ENCODE assay signal across 8 cellular contexts in genomic region chr1:185316163-185317033, GRCh38. TPM values are rescaled to one million over a fixed set of nuclear protein-coding genes. Genes with fewer than 3 reads are reported as not detected.
DNase-seq lines count a peak whose midpoint lies in the region; ATAC-seq and TF ChIP-seq lines count a peak whose summit lies in the region.

No MANE protein-coding gene starts in this region.

- peak overlapping the region; percentile 96 for H3K9ac ChIP-seq in fibroblast of lung (ENCODE audit: insufficient read depth, low read length)

- H3K36me3 Mint-ChIP-seq in IgD-negative memory B cell, result peaks cover 1% of the 10 kb centered on the region
- H3K36me3 Mint-ChIP-seq in natural killer cell, result peaks cover 6% of the 10 kb centered on the region
- H3K36me3 Mint-ChIP-seq in stimulated activated naive B cell treated with anti-CD40 and anti-IgM and Interleukin-4, amounts not matched to agents 10 μg/mL and 1 μg/mL and 100 μg/mL, for 72 hours, result peaks cover 8 to 16% of the 10 kb centered on the region in 2 donors

- peaks cover 53% of the 10 kb centered on the region for H3K79me2 ChIP-seq in fibroblast of lung (ENCODE audit: control insufficient read depth, insufficient read depth, low read length)

- H3K4me1 ChIP-seq in Peyer's patch (peaks cover 0 to 49% (median 10%) of the 10 kb centered on the region in 4 donors), fibroblast of lung (ENCODE audit: control insufficient read depth, extremely low read depth, insufficient read depth, low read length) (peaks cover 2% of the 10 kb centered on the region)

- H3K27me3 ChIP-seq in Peyer's patch (no peaks in the 10 kb centered on the region), fibroblast of lung (ENCODE audit: control insufficient read depth, insufficient read depth, low read length) (no peaks in the 10 kb centered on the region)

- H3K4me1 Mint-ChIP-seq in IgD-negative memory B cell, result peaks cover 38 to 49% (median 41%) of the 10 kb centered on the region in 3 donors
- peaks cover 61 to 66% of the 10 kb centered on the region in 2 donors for H3K4me1 Mint-ChIP-seq in natural killer cell
- peaks cover 30 to 50% of the 10 kb centered on the region in 2 donors for H3K4me1 Mint-ChIP-seq in stimulated activated naive B cell treated with anti-CD40 and anti-IgM and Interleukin-4, amounts not matched to agents 10 μg/mL and 1 μg/mL and 100 μg/mL, for 72 hours

- H4K20me1 ChIP-seq in fibroblast of lung (ENCODE audit: control insufficient read depth, extremely low read depth, insufficient read depth, low read length), result no peaks in the 10 kb centered on the region

- H3K27ac Mint-ChIP-seq in IgD-negative memory B cell (peak overlapping the region; percentile 97 to 100 (median 99)), natural killer cell (peak overlapping the region; percentile 98 to 99)
- peak overlapping the region; percentile 97 for H3K27ac Mint-ChIP-seq in stimulated activated naive B cell treated with anti-CD40 and anti-IgM and Interleukin-4, amounts not matched to agents 10 μg/mL and 1 μg/mL and 100 μg/mL, for 72 hours

- H3K27ac ChIP-seq in Peyer's patch (peak overlapping the region; percentile 96 to 100 (median 98)), fibroblast of lung (ENCODE audit: insufficient read depth, low read length) (peak overlapping the region; percentile 96)

- H3K9me3 ChIP-seq in Peyer's patch, result no peaks in the 10 kb centered on the region
- H3K9me3 ChIP-seq in fibroblast of lung (ENCODE audit: control insufficient read depth, insufficient read depth, low read depth, low read length), result no peaks in the 10 kb centered on the region

- intact Hi-C loops in natural killer cell (cut with micrococcal nuclease), result loop anchor here (1.0 to 10.0 kb wide), 10 partner anchors 23 to 1058 kb away; partner anchors contain the start of genes NIBAN1, ODR4, SWT1 and TPR

- peak overlapping the region; percentile 93 for H3K4me2 ChIP-seq in fibroblast of lung (ENCODE audit: extremely low read depth, insufficient read depth, low read length)

- peak overlapping the region; percentile 94 to 100 (median 98) for H3K4me3 Mint-ChIP-seq in IgD-negative memory B cell
- H3K4me3 Mint-ChIP-seq in natural killer cell, result peak overlapping the region; percentile 95
- H3K4me3 Mint-ChIP-seq in stimulated activated naive B cell treated with anti-CD40 and anti-IgM and Interleukin-4, amounts not matched to agents 10 μg/mL and 1 μg/mL and 100 μg/mL, for 72 hours, result peak overlapping the region; percentile 93 to 95

- peaks cover 0 to 2% (median 0%) of the 10 kb centered on the region in 3 donors for H3K9me3 Mint-ChIP-seq in IgD-negative memory B cell
- H3K9me3 Mint-ChIP-seq in natural killer cell, result no peaks in the 10 kb centered on the region
- peaks cover 0 to 2% of the 10 kb centered on the region in 2 donors for H3K9me3 Mint-ChIP-seq in stimulated activated naive B cell treated with anti-CD40 and anti-IgM and Interleukin-4, amounts not matched to agents 10 μg/mL and 1 μg/mL and 100 μg/mL, for 72 hours

- H2AFZ ChIP-seq in fibroblast of lung (ENCODE audit: low read length), result peak overlapping the region; percentile 82

- H3K36me3 ChIP-seq in Peyer's patch, result no peaks in the 10 kb centered on the region
- H3K36me3 ChIP-seq in fibroblast of lung (ENCODE audit: control insufficient read depth, insufficient read depth, low read length), result no peaks in the 10 kb centered on the region

- TF ChIP-seq CTCF in Peyer's patch (IDR thresholded peaks at IDR 0.05) (no peak), fibroblast of lung (conservative IDR thresholded peaks at IDR 0.05 in 1 of 2, IDR thresholded peaks at IDR 0.05 in 1 of 2; ENCODE audit: low read depth in 1 of 2, low read length in 2 of 2) (peak in 1 of 2 donors; percentile 3), natural killer cell (IDR thresholded peaks at IDR 0.05) (no peak)

- H3K4me3 ChIP-seq in Peyer's patch (peak overlapping the region; percentile 89 to 100 (median 93)), fibroblast of lung (replicated peaks in 1 of 4; ENCODE audit: control extremely low read depth in 1 of 4, insufficient read depth in 1 of 4, low read depth in 3 of 4, low read length in 4 of 4) (peak overlapping the region; percentile 79 to 94 (median 91))

- H3K27me3 Mint-ChIP-seq in IgD-negative memory B cell, result no peaks in the 10 kb centered on the region
- no peaks in the 10 kb centered on the region for H3K27me3 Mint-ChIP-seq in natural killer cell (ENCODE audit: low read depth in 2 of 2)
- H3K27me3 Mint-ChIP-seq in stimulated activated naive B cell treated with anti-CD40 and anti-IgM and Interleukin-4, amounts not matched to agents 10 μg/mL and 1 μg/mL and 100 μg/mL, for 72 hours, result no peaks in the 10 kb centered on the region

- peak; percentile 50 for ATAC-seq in GM21529 (IDR thresholded peaks at IDR 0.05; ENCODE audit: unreplicated experiment)
- peak; percentile 55 to 70 (median 56) for ATAC-seq in natural killer cell
- peak; percentile 49 to 61 for ATAC-seq in stimulated activated naive B cell treated with anti-CD40 and anti-IgM and Interleukin-4, amounts not matched to agents 10 μg/mL and 1 μg/mL and 100 μg/mL, for 72 hours (replicated peaks)

- peak; percentile 21 to 56 for TF ChIP-seq POLR2A in Peyer's patch (IDR thresholded peaks at IDR 0.05)

- DNase-seq in DMS53 (lab: John Stamatoyannopoulos, UW), result peak; percentile 93
- DNase-seq in Peyer's patch, result peak; percentile 92 to 97 (median 95)
- DNase-seq in activated T-helper 1 cell treated with anti-CD3 and anti-CD28 coated beads, Interleukin-2, amount 50 U/mL, for 16 hours (ENCODE audit: low read depth in 1 of 2, low spot score in 1 of 2), result peak; percentile 75 to 80
- peak; percentile 91 to 92 for DNase-seq in fibroblast of lung (ENCODE audit: low read depth in 2 of 2)
- DNase-seq in natural killer cell, result peak; percentile 90
- DNase-seq in stimulated activated naive B cell treated with anti-CD40 and anti-IgM and Interleukin-4, amounts not matched to agents 10 μg/mL and 1 μg/mL and 100 μg/mL, for 72 hours, result peak; percentile 78

RNA-seq across cellular contexts. Expression of gene IVNS1ABP, which starts 0.6 kb away (rescaled TPM):
- polyA plus RNA-seq in IgD-negative memory B cell (35.4 TPM), fibroblast of lung (17.8 and 25.4 TPM in 2 replicates)
- total RNA-seq in Peyer's patch (100 to 1,000 TPM in 2 of 4 donors, 10 to 100 TPM in 2; 84.8 to 248 (median 104) TPM), fibroblast of lung (20.0 and 23.8 TPM in 2 replicates), natural killer cell (100 to 1,000 TPM; 250 to 394 (median 299) TPM)
- polyA plus RNA-seq in fibroblast of lung (2012), result 12.1 and 17.6 TPM in 2 replicates
- 12.6 and 31.5 TPM in 2 replicates for polyA minus RNA-seq in fibroblast of lung (ENCODE audit: low replicate concordance)

Comparison
In these comparisons a context has a peak if more than half of its experiments do, and no peak if none do; other contexts are left out.
1. Peak in every context shown above with its lines: DNase-seq, ATAC-seq, H3K4me3 ChIP-seq and H3K27ac ChIP-seq.